ENCODE assay signal across 12 cellular contexts in genomic region chr1:10459185-10459584, GRCh38. TPM values are rescaled to one million over a fixed set of nuclear protein-coding genes. Genes with fewer than 3 reads are reported as not detected.
DNase-seq lines count a peak whose midpoint lies in the region; ATAC-seq and TF ChIP-seq lines count a peak whose summit lies in the region.
"Had no signal": no experiment of that assay in that cellular context is flagged by ENCODE, and none has a peak within 500 bp of the region (broad histone marks: within the 10 kb centered on the region; RNA-seq: fewer than 3 reads in every experiment).

No MANE protein-coding gene starts in this region.

- peak; percentile 88 for ATAC-seq in SK-N-SH treated with all-trans-retinoic acid at 6 μM for 48 hours
- no peak for ATAC-seq in HG03521 (IDR thresholded peaks at IDR 0.05; ENCODE audit: unreplicated experiment)

- H3K4me3 Mint-ChIP-seq in endodermal cell = no peak overlapping the region

- WGBS in endodermal cell (ENCODE audit: insufficient coverage in 1 of 2, insufficient read length in 1 of 2), 2 experiments = 80 to 86% methylated on average over 2 to 3 of the region's 3 CpGs
- 44 to 67% methylated on average over 3 of the region's 3 CpGs for WGBS in sigmoid colon, 2 donors

- intact Hi-C loops in sigmoid colon (cut with DNase I) = no loop called here

- H3K27ac ChIP-seq in endodermal cell (ENCODE audit: low read depth, low read length) (no peak overlapping the region), sigmoid colon (no peak overlapping the region)

- H3K9me3 Mint-ChIP-seq in endodermal cell = peaks cover 6% of the 10 kb centered on the region

- no peaks in the 10 kb centered on the region for H3K27me3 ChIP-seq in endodermal cell (ENCODE audit: control insufficient read depth, insufficient read depth, low read length, poor library complexity, severe bottlenecking)
- no peaks in the 10 kb centered on the region for H3K27me3 ChIP-seq in sigmoid colon

- TF ChIP-seq EP300 in sigmoid colon (IDR thresholded peaks at IDR 0.05) = no peak

- no peak overlapping the region for H3K27ac Mint-ChIP-seq in endodermal cell

- H3K9me3 ChIP-seq in endodermal cell (ENCODE audit: control insufficient read depth, low read length) = peaks cover 8% of the 10 kb centered on the region
- no peaks in the 10 kb centered on the region for H3K9me3 ChIP-seq in sigmoid colon

- H3K4me3 ChIP-seq in AG04449 (ENCODE audit: low read depth, low read length) (no peak overlapping the region), endodermal cell (ENCODE audit: low read length) (no peak overlapping the region), sigmoid colon (no peak overlapping the region)
- H3K4me3 ChIP-seq: skin epidermis had no signal

- TF ChIP-seq POLR2A in sigmoid colon (IDR thresholded peaks at IDR 0.05) = no peak

- H3K27me3 Mint-ChIP-seq in endodermal cell (ENCODE audit: insufficient read depth) = no peaks in the 10 kb centered on the region

- H3K9ac ChIP-seq in endodermal cell (ENCODE audit: extremely low read depth, low read length, poor library complexity, severe bottlenecking) = no peak overlapping the region

- POLR2A ChIA-PET in AG04449 (lab: Yijun Ruan, JAX) = no interaction called here

- H3K36me3 ChIP-seq in endodermal cell (ENCODE audit: control insufficient read depth, insufficient read depth, low read length) (peaks cover 40% of the 10 kb centered on the region), sigmoid colon (peaks cover 14 to 33% (median 22%) of the 10 kb centered on the region in 4 donors)

- H3K4me1 ChIP-seq in endodermal cell (ENCODE audit: control insufficient read depth, insufficient read depth, low read length) (no peaks in the 10 kb centered on the region), sigmoid colon (no peaks in the 10 kb centered on the region)

- CTCF ChIA-PET in AG04449 (lab: Yijun Ruan, JAX) = interaction anchor here (0.9 to 1.5 kb wide), 3 partner anchors 29 to 85 kb away, joined by 4 to 9 read pairs (median 4); partner anchors contain the start of gene CENPS

- DNase-seq in AG04449 (ENCODE audit: low read depth, low spot score) (peak; percentile 45), HCEC 1CT (peak; percentile 72), glomerular visceral epithelial cell (ENCODE audit: extremely low spot score) (peak; percentile 89), endodermal cell (no peak), sigmoid colon (no peak), D341Med (ENCODE audit: low spot score) (no peak)
- DNase-seq: KBM-7 had no signal

- TF ChIP-seq CTCF in AG04449 (IDR thresholded peaks at IDR 0.05; ENCODE audit: insufficient read depth, low read length, missing control alignments) = no peak
- TF ChIP-seq CTCF in endodermal cell (conservative IDR thresholded peaks at IDR 0.05) = no peak
- no peak for TF ChIP-seq CTCF in sigmoid colon (IDR thresholded peaks at IDR 0.05)

- H3K36me3 Mint-ChIP-seq in endodermal cell (ENCODE audit: low read depth) = peaks cover 59% of the 10 kb centered on the region

- peaks cover 4% of the 10 kb centered on the region for H3K4me1 Mint-ChIP-seq in endodermal cell

TF ChIP-seq in SK-N-SH treated with all-trans-retinoic acid at 6 μM for 48 hours, 23 proteins besides CTCF, POLR2A, EP300 and RAD21:
- TF ChIP-seq ZNF565 (CRISPR knock-in tag; conservative IDR thresholded peaks at IDR 0.05; ENCODE audit: low read depth) (no peak), POU6F1 (CRISPR knock-in tag; IDR thresholded peaks at IDR 0.05; ENCODE audit: borderline replicate concordance, low read depth) (no peak), TOX (CRISPR knock-in tag; IDR thresholded peaks at IDR 0.05; ENCODE audit: borderline replicate concordance) (no peak), ARNTL (CRISPR knock-in tag; IDR thresholded peaks at IDR 0.05; ENCODE audit: borderline replicate concordance, low read depth) (no peak), CSDC2 (CRISPR knock-in tag; IDR thresholded peaks at IDR 0.05) (no peak), PPARA (CRISPR knock-in tag; IDR thresholded peaks at IDR 0.05; ENCODE audit: borderline replicate concordance) (no peak)
TF ChIP-seq in SK-N-SH treated with all-trans-retinoic acid at 6 μM for 48 hours: peak in this region for 0.

RNA-seq across cellular contexts. Expression of gene CORT, which starts 9.4 kb away (rescaled TPM):
- total RNA-seq in endodermal cell (1 to 10 TPM in 1 of 2 donors, under 1 TPM in 1; 0.53 to 1.3 TPM), sigmoid colon (1 to 10 TPM in 2 of 4 donors, under 1 TPM in 1, not detected in 1; 0.71 to 1.4 (median 1.1) TPM)
- 0.89 TPM for polyA plus RNA-seq in endodermal cell (2013, experiment 1 of 2)
- 1.1 TPM for polyA plus RNA-seq in endodermal cell (2013, experiment 2 of 2)
- 1 to 10 TPM in 1 of 3 donors, under 1 TPM in 2; 0.42 to 1.2 (median 0.69) TPM for polyA plus RNA-seq in sigmoid colon
- total RNA-seq: SK-MEL-5, subcutaneous adipose tissue had no signal

RNA-seq across cellular contexts. Expression of gene DFFA, which starts 13.1 kb away (rescaled TPM):
- total RNA-seq in endodermal cell (100 to 1,000 TPM; 100 to 105 TPM), sigmoid colon (10 to 100 TPM; 16.4 to 22.4 (median 20.3) TPM)
- polyA plus RNA-seq in endodermal cell (2013, experiment 1 of 2) = 32.1 TPM
- polyA plus RNA-seq in endodermal cell (2013, experiment 2 of 2) = 29.5 TPM
- 10 to 100 TPM in 2 of 3 donors, 1 to 10 TPM in 1; 9.6 to 24.6 (median 12.9) TPM for polyA plus RNA-seq in sigmoid colon

RNA-seq across cellular contexts. Expression of gene PEX14, which starts 15.6 kb away (rescaled TPM):
- 10 to 100 TPM; 24.3 to 26.0 TPM for total RNA-seq in endodermal cell
- polyA plus RNA-seq in endodermal cell (2013, experiment 1 of 2) = 22.3 TPM
- polyA plus RNA-seq in endodermal cell (2013, experiment 2 of 2) = 22.3 TPM
- total RNA-seq in sigmoid colon = 10 to 100 TPM; 11.2 to 19.1 (median 16.1) TPM
- polyA plus RNA-seq in sigmoid colon = 10 to 100 TPM in 2 of 3 donors, 1 to 10 TPM in 1; 8.3 to 23.3 (median 10.8) TPM

RNA-seq across cellular contexts. Expression of gene CENPS, which starts 29.0 kb away (rescaled TPM):
- 10 to 100 TPM; 23.1 to 30.8 TPM for total RNA-seq in endodermal cell
- polyA plus RNA-seq in endodermal cell (2013, experiment 1 of 2) = 22.5 TPM
- polyA plus RNA-seq in endodermal cell (2013, experiment 2 of 2) = 25.0 TPM
- total RNA-seq in sigmoid colon = 10 to 100 TPM in 2 of 4 donors, 1 to 10 TPM in 2; 2.8 to 15.0 (median 10.7) TPM
- 10 to 100 TPM; 16.8 to 22.2 (median 20.1) TPM for polyA plus RNA-seq in sigmoid colon

Comparison
In these comparisons a context has a peak if more than half of its experiments do, and no peak if none do; other contexts are left out.
1. DNase-seq: peak in AG04449 (single experiment), HCEC 1CT (single experiment) and glomerular visceral epithelial cell (single experiment); none in endodermal cell (single experiment), sigmoid colon (single experiment) and D341Med (single experiment).
2. RNA of gene DFFA, which starts 13.1 kb away (total RNA-seq): 100 to 105 TPM in endodermal cell; 16.4 to 22.4 TPM in sigmoid colon; every median in the first group is over 4 times any median in the second.